Comparison of ENCODE assay signal across 16 cellular contexts in the genomic region with DNA sequence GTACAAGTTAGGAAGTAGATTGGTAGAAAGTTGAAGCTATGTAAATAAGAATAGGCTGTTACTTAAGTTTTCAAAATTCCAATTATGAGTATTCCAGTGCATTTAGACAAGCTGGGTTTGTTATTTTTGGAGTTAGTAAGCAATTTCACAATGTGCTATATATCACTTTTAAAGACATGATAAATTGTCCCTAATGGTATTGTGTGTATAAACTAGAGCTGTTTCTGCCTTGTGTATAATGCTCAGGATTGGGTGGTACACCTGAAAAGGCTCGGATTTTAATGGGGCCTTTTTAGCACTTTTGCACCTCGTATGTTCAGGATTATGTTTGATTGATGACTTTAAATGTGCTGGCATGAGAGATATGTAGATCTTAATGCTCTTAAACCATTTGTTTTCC.
A peak's percentile ranks its signal among the peaks of the same experiment; 100 is the strongest.
DNase-seq lines count a peak whose midpoint lies in the region; ATAC-seq and TF ChIP-seq lines count a peak whose summit lies in the region.
"Had no signal": no experiment of that assay in that cellular context is flagged by ENCODE, and none has a peak within 500 bp of the region (broad histone marks: within the 10 kb centered on the region; RNA-seq: fewer than 3 reads in every experiment).

No MANE protein-coding gene starts in this region.

- DNase-seq in A172 (ENCODE audit: low spot score) (peak; percentile 8), HCEC 1CT (peak; percentile 38), fibroblast of gingiva (ENCODE audit: low read depth) (peak; percentile 46), T-cell (no peak), NCI-H226 (no peak), NCI-H1092 (lab: John Stamatoyannopoulos, UW) (no peak)
- DNase-seq: DND-41; GF-D8; NCI-H1417; NCI-H187 treated with DMSO at 0.1 percent for 48 hours; NCI-H446; NCI-H69; NK-92 treated with Interleukin-12 subunit alpha and Interleukin-12 subunit beta, amount 100 ng/mL, for 24 hours; SIG-M5 had no signal

- H3K4me1 Mint-ChIP-seq in nephron (peaks cover 32% of the 10 kb centered on the region), T-cell (no peaks in the 10 kb centered on the region)

- H3K9me3 Mint-ChIP-seq in nephron = no peaks in the 10 kb centered on the region
- H3K9me3 Mint-ChIP-seq in T-cell = no peaks in the 10 kb centered on the region

- H3K36me3 Mint-ChIP-seq in nephron (ENCODE audit: low read depth) = peaks cover 4% of the 10 kb centered on the region
- peaks cover 18% of the 10 kb centered on the region for H3K36me3 Mint-ChIP-seq in T-cell

- H3K27me3 Mint-ChIP-seq in nephron (ENCODE audit: low read depth) (no peaks in the 10 kb centered on the region), T-cell (no peaks in the 10 kb centered on the region)

- TF ChIP-seq CTCF in nephron (IDR thresholded peaks at IDR 0.05; ENCODE audit: unreplicated experiment in 3 of 3) = no peak

- POLR2A ChIA-PET in T-cell (lab: Charles Lee) = no interaction called here

- H3K4me3 Mint-ChIP-seq in nephron (no peak overlapping the region), T-cell (no peak overlapping the region)

- CTCF ChIA-PET in T-cell (lab: Charles Lee) = interaction anchor here in 1 of 2 donors (0.8 kb wide), 1 partner anchor 51 kb away, joined by 3 read pairs; no protein-coding TSS in a partner anchor

- H3K27ac Mint-ChIP-seq in nephron (peak overlapping the region; percentile 53 to 67 (median 60)), T-cell (no peak overlapping the region)

- ATAC-seq in T-cell (replicated peaks in 1 of 4) = no peak
- ATAC-seq in HG03342 (IDR thresholded peaks at IDR 0.05; ENCODE audit: unreplicated experiment) = no peak

Comparison
In these comparisons a context has a peak if more than half of its experiments do, and no peak if none do; other contexts are left out.
1. DNase-seq: peak in A172 (single experiment), HCEC 1CT (single experiment) and fibroblast of gingiva (single experiment); none in T-cell (0 of 34), NCI-H226 (single experiment) and NCI-H1092 (single experiment).
2. H3K27ac Mint-ChIP-seq: peak in nephron (3 of 3); none in T-cell (0 of 2).